ENCODE assay signal across 10 cellular contexts in genomic region chr17:44109312-44109630, GRCh38. TPM values are rescaled to one million over a fixed set of nuclear protein-coding genes. Genes with fewer than 3 reads are reported as not detected.
DNase-seq lines count a peak whose midpoint lies in the region; ATAC-seq, FAIRE-seq and TF ChIP-seq lines count a peak whose summit lies in the region.
"Had no signal": no experiment of that assay in that cellular context is flagged by ENCODE, and none has a peak within 500 bp of the region (broad histone marks: within the 10 kb centered on the region; RNA-seq: fewer than 3 reads in every experiment).

No MANE protein-coding gene starts in this region.

- peak overlapping the region; percentile 71 for H3K4me2 ChIP-seq in A549
- H3K4me2 ChIP-seq in PC-3 (ENCODE audit: low read length): no peak overlapping the region

- H3K9ac ChIP-seq in PC-3 (ENCODE audit: low read length): no peak overlapping the region

- H3K27me3 ChIP-seq in Peyer's patch (no peaks in the 10 kb centered on the region), psoas muscle (ENCODE audit: insufficient read depth in 3 of 3, low read length in 2 of 3) (no peaks in the 10 kb centered on the region), PC-3 (ENCODE audit: low read length) (no peaks in the 10 kb centered on the region)
- H3K27me3 ChIP-seq: neutrophil had no signal

- peaks cover 12% of the 10 kb centered on the region for H3K36me3 Mint-ChIP-seq in activated T-cell treated with anti-CD3 and anti-CD28 coated beads, Interleukin-2, amount 50 U/mL, for 24 hours (ENCODE audit: low read depth)
- peaks cover 3% of the 10 kb centered on the region for H3K36me3 Mint-ChIP-seq in activated CD4-positive, alpha-beta memory T cell treated with anti-CD3 and anti-CD28 coated beads, Interleukin-2, amount 10 ng/mL, durations not matched to agents 7 days and 5 days (ENCODE audit: low read depth)

- H3K9me3 ChIP-seq in A549 (no peaks in the 10 kb centered on the region), Peyer's patch (no peaks in the 10 kb centered on the region), psoas muscle (no peaks in the 10 kb centered on the region), PC-3 (ENCODE audit: low read length) (no peaks in the 10 kb centered on the region)
- H3K9me3 ChIP-seq: neutrophil had no signal

- peaks cover 0 to 12% (median 0%) of the 10 kb centered on the region in 3 donors for H3K36me3 ChIP-seq in Peyer's patch
- peaks cover 0 to 9% of the 10 kb centered on the region in 2 donors for H3K36me3 ChIP-seq in psoas muscle (ENCODE audit: insufficient read depth in 1 of 2, low read depth in 1 of 2)
- H3K36me3 ChIP-seq in PC-3 (ENCODE audit: low read depth, low read length): no peaks in the 10 kb centered on the region

- H3K27me3 Mint-ChIP-seq in activated T-cell treated with anti-CD3 and anti-CD28 coated beads, Interleukin-2, amount 50 U/mL, for 24 hours: no peaks in the 10 kb centered on the region
- H3K27me3 Mint-ChIP-seq in activated CD4-positive, alpha-beta memory T cell treated with anti-CD3 and anti-CD28 coated beads, Interleukin-2, amount 10 ng/mL, durations not matched to agents 7 days and 5 days: no peaks in the 10 kb centered on the region

- 66% methylated on average over 4 of the region's 4 CpGs for WGBS in A549 (ENCODE audit: missing lambda C conversion rate)
- WGBS in psoas muscle, 3 donors: 23 to 36% (median 25%) methylated on average over 4 of the region's 4 CpGs

- no peak for TF ChIP-seq POLR2A in A549 (IDR thresholded peaks at IDR 0.05; ENCODE audit: low read length)
- no peak for TF ChIP-seq POLR2A in Peyer's patch (IDR thresholded peaks at IDR 0.05)

- CTCF ChIA-PET in A549 (lab: Yijun Ruan, JAX): interaction anchor here (1.4 to 39.6 kb wide), 3 partner anchors 2 to 59 kb away, joined by 5 to 1202 read pairs (median 1202); partner anchors contain the start of gene HDAC5
- CTCF ChIA-PET in PC-3 (lab: Charles Lee): no interaction called here
- CTCF ChIA-PET in activated CD4-positive, alpha-beta memory T cell treated with anti-CD3 and anti-CD28 coated beads, Interleukin-2, amount 10 ng/mL, durations not matched to agents 7 days and 5 days (lab: Charles Lee): interaction anchor here (0.6 kb wide), 1 partner anchor 63 kb away, joined by 3 read pairs; no protein-coding TSS in a partner anchor

- TF ChIP-seq CTCF in A549 (IDR thresholded peaks at IDR 0.05) (no peak), Peyer's patch (IDR thresholded peaks at IDR 0.05) (no peak), foreskin fibroblast (IDR thresholded peaks at IDR 0.05; ENCODE audit: low read depth, low read length) (no peak), psoas muscle (IDR thresholded peaks at IDR 0.05) (no peak), PC-3 (conservative IDR thresholded peaks at IDR 0.05; ENCODE audit: low read depth, low read length) (no peak)

- TF ChIP-seq EP300 in A549 (IDR thresholded peaks at IDR 0.05): no peak

- H3K4me1 ChIP-seq in A549 (peaks cover 59% of the 10 kb centered on the region), Peyer's patch (peaks cover 9 to 46% (median 21%) of the 10 kb centered on the region in 4 donors), psoas muscle (peaks cover 98% of the 10 kb centered on the region), PC-3 (ENCODE audit: insufficient read depth, low read length) (peaks cover 20% of the 10 kb centered on the region)

- no peak for DNase-seq in A549 (ENCODE audit: low read depth in 1 of 2, low spot score in 1 of 2)
- DNase-seq in Peyer's patch: no peak
- DNase-seq in foreskin fibroblast: no peak
- no peak for DNase-seq in psoas muscle
- no peak for DNase-seq in PC-3
- no peak for DNase-seq in activated T-cell treated with anti-CD3 and anti-CD28 coated beads, Interleukin-2, amount 50 U/mL, for 24 hours
- DNase-seq in central memory CD4-positive, alpha-beta T cell: no peak
- no peak for DNase-seq in activated CD4-positive, alpha-beta memory T cell treated with anti-CD3 and anti-CD28 coated beads, Interleukin-2, amount 10 ng/mL, durations not matched to agents 7 days and 5 days
- DNase-seq: NCI-H2171 treated with DMSO at 0.1 percent for 48 hours had no signal

- H3K9me2 ChIP-seq in PC-3 (replicated peaks; ENCODE audit: low read length): no peaks in the 10 kb centered on the region

- no peaks in the 10 kb centered on the region for H3K79me2 ChIP-seq in PC-3 (ENCODE audit: low read length)

- BruUV-seq in PC-3 (replicated peaks; lab: Mats Ljungman, UMichigan): no TSS peak

- intact Hi-C loops in psoas muscle (cut with DNase I): loop anchor here in 1 of 2 donors (5.0 kb wide), 1 partner anchor 37 kb away; the partner anchor contains the start of gene G6PC3
- intact Hi-C loops in PC-3 (cut with micrococcal nuclease): no loop called here

- no peak overlapping the region for H2AFZ ChIP-seq in PC-3 (ENCODE audit: low read length)

- H3K27ac ChIP-seq in A549 (peak overlapping the region; percentile 65 to 86), Peyer's patch (peak overlapping the region; percentile 36 to 86 (median 60)), psoas muscle (peak overlapping the region; percentile 96), PC-3 (ENCODE audit: low read length) (no peak overlapping the region)
- H3K27ac ChIP-seq: neutrophil had no signal

- no peak for TF ChIP-seq RAD21 in A549 (conservative IDR thresholded peaks at IDR 0.05 in 1 of 2, IDR thresholded peaks at IDR 0.05 in 1 of 2)

- H3K4me3 ChIP-seq in A549 (no peak overlapping the region), Peyer's patch (no peak overlapping the region), foreskin fibroblast (ENCODE audit: low read depth in 1 of 2, low read length in 2 of 2) (peak overlapping the region; percentile 52 to 61), psoas muscle (peak overlapping the region; percentile 72), PC-3 (ENCODE audit: low read length) (no peak overlapping the region)

- POLR2A ChIA-PET in A549 (lab: Yijun Ruan, JAX) (interaction anchor here (1.0 to 6.8 kb wide), 5 partner anchors 13 to 77 kb away, joined by 4 to 50 read pairs (median 8); partner anchors contain the start of genes HDAC5 and TMUB2), PC-3 (lab: Charles Lee; ENCODE audit: unreplicated experiment) (no interaction called here)
- POLR2A ChIA-PET in activated CD4-positive, alpha-beta memory T cell treated with anti-CD3 and anti-CD28 coated beads, Interleukin-2, amount 10 ng/mL, durations not matched to agents 7 days and 5 days (lab: Charles Lee): interaction anchor here (1.6 kb wide), 1 partner anchor 13 kb away, joined by 8 read pairs; no protein-coding TSS in a partner anchor

- no peaks in the 10 kb centered on the region for H4K20me1 ChIP-seq in PC-3 (ENCODE audit: low read length)

- no peak; a peak in 1 of 6 replicates for ATAC-seq in A549
- no peak for ATAC-seq in psoas muscle
- no peak for ATAC-seq in PC-3

- no peaks in the 10 kb centered on the region for H3K9me3 Mint-ChIP-seq in activated T-cell treated with anti-CD3 and anti-CD28 coated beads, Interleukin-2, amount 50 U/mL, for 24 hours
- H3K9me3 Mint-ChIP-seq in activated CD4-positive, alpha-beta memory T cell treated with anti-CD3 and anti-CD28 coated beads, Interleukin-2, amount 10 ng/mL, durations not matched to agents 7 days and 5 days: no peaks in the 10 kb centered on the region

- no peaks in the 10 kb centered on the region for H3F3A ChIP-seq in PC-3 (ENCODE audit: low read length, unreplicated experiment)

- H3K27ac Mint-ChIP-seq in activated T-cell treated with anti-CD3 and anti-CD28 coated beads, Interleukin-2, amount 50 U/mL, for 24 hours: no peak overlapping the region
- H3K27ac Mint-ChIP-seq in activated CD4-positive, alpha-beta memory T cell treated with anti-CD3 and anti-CD28 coated beads, Interleukin-2, amount 10 ng/mL, durations not matched to agents 7 days and 5 days: no peak overlapping the region

- peaks cover 28% of the 10 kb centered on the region for H3K4me1 Mint-ChIP-seq in activated T-cell treated with anti-CD3 and anti-CD28 coated beads, Interleukin-2, amount 50 U/mL, for 24 hours (ENCODE audit: low read depth)
- H3K4me1 Mint-ChIP-seq in activated CD4-positive, alpha-beta memory T cell treated with anti-CD3 and anti-CD28 coated beads, Interleukin-2, amount 10 ng/mL, durations not matched to agents 7 days and 5 days: peaks cover 5% of the 10 kb centered on the region

- no peak for FAIRE-seq in A549 (lab: Jason Lieb, UNC)

- no peak overlapping the region for H3K4me3 Mint-ChIP-seq in activated T-cell treated with anti-CD3 and anti-CD28 coated beads, Interleukin-2, amount 50 U/mL, for 24 hours
- H3K4me3 Mint-ChIP-seq in activated CD4-positive, alpha-beta memory T cell treated with anti-CD3 and anti-CD28 coated beads, Interleukin-2, amount 10 ng/mL, durations not matched to agents 7 days and 5 days: no peak overlapping the region

RNA-seq across cellular contexts. Expression of gene HDAC5, which starts 14.2 kb away (rescaled TPM):
- 3.1 and 5.7 TPM in 2 replicates for polyA plus RNA-seq in A549 (2011; rRNA removed)
- polyA plus RNA-seq in A549 (2012; cell fraction: cytosol; rRNA removed): 1.9 and 3.7 TPM in 2 replicates
- polyA plus RNA-seq in A549 (2012; cell fraction: nucleus; rRNA removed): 11.9 and 12.9 TPM in 2 replicates
- 3.2 to 7.1 TPM (median 4.5 TPM) in 3 replicates for polyA plus RNA-seq in A549 (2017; fragmentation: RNase III; extraction: RNeasy Plus Mini Kit Qiagen cat#74134 plus additional on column Dnase treatment)
- polyA minus RNA-seq in A549 (2011; rRNA and poly(A)+ RNA removed): 8.4 and 11.0 TPM in 2 replicates
- total RNA-seq in Peyer's patch: 10 to 100 TPM; 42.4 to 71.0 (median 48.4) TPM
- total RNA-seq in psoas muscle: 10 to 100 TPM; 24.4 to 75.6 (median 61.2) TPM
- polyA plus RNA-seq in psoas muscle: 10 to 100 TPM in 2 of 3 donors, 1 to 10 TPM in 1; 8.8 to 35.8 (median 30.2) TPM
- total RNA-seq in PC-3 (2014; rRNA removed): 39.1 and 47.1 TPM in 2 replicates
- 10 to 100 TPM; 42.2 to 42.7 TPM for total RNA-seq in activated CD4-positive, alpha-beta memory T cell treated with anti-CD3 and anti-CD28 coated beads, Interleukin-2, amount 10 ng/mL, durations not matched to agents 7 days and 5 days

RNA-seq across cellular contexts. Expression of gene HROB, which starts 32.5 kb away (rescaled TPM):
- polyA plus RNA-seq in A549 (2011; rRNA removed) (5.4 and 5.6 TPM in 2 replicates), A549 (2017; fragmentation: RNase III; extraction: RNeasy Plus Mini Kit Qiagen cat#74134 plus additional on column Dnase treatment) (6.0 to 7.1 TPM (median 6.8 TPM) in 3 replicates), psoas muscle (under 1 TPM; 0.53 to 0.77 (median 0.65) TPM)
- 8.2 and 11.1 TPM in 2 replicates for polyA plus RNA-seq in A549 (2012; cell fraction: cytosol; rRNA removed)
- polyA plus RNA-seq in A549 (2012; cell fraction: nucleus; rRNA removed): 23.5 and 24.0 TPM in 2 replicates
- polyA minus RNA-seq in A549 (2011; rRNA and poly(A)+ RNA removed): 16.0 and 16.7 TPM in 2 replicates
- total RNA-seq in Peyer's patch (1 to 10 TPM in 3 of 4 donors, under 1 TPM in 1; 0.53 to 5.8 (median 1.6) TPM), psoas muscle (1 to 10 TPM in 1 of 4 donors, under 1 TPM in 3; 0.25 to 1.1 (median 0.39) TPM), PC-3 (2014; rRNA removed) (13.5 and 14.3 TPM in 2 replicates)
- 10 to 100 TPM; 13.4 to 13.5 TPM for total RNA-seq in activated CD4-positive, alpha-beta memory T cell treated with anti-CD3 and anti-CD28 coated beads, Interleukin-2, amount 10 ng/mL, durations not matched to agents 7 days and 5 days

RNA-seq across cellular contexts. Expression of gene G6PC3, which starts 38.7 kb away (rescaled TPM):
- 104 TPM in 2 replicates for polyA plus RNA-seq in A549 (2011; rRNA removed)
- 216 and 285 TPM in 2 replicates for polyA plus RNA-seq in A549 (2012; cell fraction: cytosol; rRNA removed)
- 173 and 235 TPM in 2 replicates for polyA plus RNA-seq in A549 (2012; cell fraction: nucleus; rRNA removed)
- polyA plus RNA-seq in A549 (2017; fragmentation: RNase III; extraction: RNeasy Plus Mini Kit Qiagen cat#74134 plus additional on column Dnase treatment): 122 to 130 TPM (median 128 TPM) in 3 replicates
- 147 and 151 TPM in 2 replicates for polyA minus RNA-seq in A549 (2011; rRNA and poly(A)+ RNA removed)
- total RNA-seq in Peyer's patch: 10 to 100 TPM in 3 of 4 donors, 1 to 10 TPM in 1; 8.3 to 48.9 (median 33.8) TPM
- 10 to 100 TPM; 27.7 to 43.3 (median 37.6) TPM for total RNA-seq in psoas muscle
- polyA plus RNA-seq in psoas muscle: 10 to 100 TPM; 43.9 to 72.9 (median 61.0) TPM
- 60.1 and 69.5 TPM in 2 replicates for total RNA-seq in PC-3 (2014; rRNA removed)
- 10 to 100 TPM; 19.3 to 19.9 TPM for total RNA-seq in activated CD4-positive, alpha-beta memory T cell treated with anti-CD3 and anti-CD28 coated beads, Interleukin-2, amount 10 ng/mL, durations not matched to agents 7 days and 5 days

RNA-seq across cellular contexts. Expression of gene LSM12, which starts 42.8 kb away (rescaled TPM):
- polyA plus RNA-seq in A549 (2011; rRNA removed) (64.9 and 75.0 TPM in 2 replicates), A549 (2017; fragmentation: RNase III; extraction: RNeasy Plus Mini Kit Qiagen cat#74134 plus additional on column Dnase treatment) (42.4 to 43.9 TPM (median 43.1 TPM) in 3 replicates), psoas muscle (10 to 100 TPM; 42.7 to 52.9 (median 47.9) TPM)
- polyA plus RNA-seq in A549 (2012; cell fraction: cytosol; rRNA removed): 33.6 and 38.9 TPM in 2 replicates
- 15.7 and 19.4 TPM in 2 replicates for polyA plus RNA-seq in A549 (2012; cell fraction: nucleus; rRNA removed)
- polyA minus RNA-seq in A549 (2011; rRNA and poly(A)+ RNA removed): 72.8 and 73.5 TPM in 2 replicates
- total RNA-seq in Peyer's patch (10 to 100 TPM; 10.7 to 28.4 (median 26.1) TPM), psoas muscle (10 to 100 TPM; 39.6 to 65.9 (median 52.9) TPM), PC-3 (2014; rRNA removed) (118 and 123 TPM in 2 replicates)
- total RNA-seq in activated CD4-positive, alpha-beta memory T cell treated with anti-CD3 and anti-CD28 coated beads, Interleukin-2, amount 10 ng/mL, durations not matched to agents 7 days and 5 days: 10 to 100 TPM; 61.1 to 62.8 TPM

Comparison
In these comparisons a context has a peak if more than half of its experiments do, and no peak if none do; other contexts are left out.
1. H3K4me3 ChIP-seq: peak in foreskin fibroblast (2 of 2) and psoas muscle (single experiment); none in A549 (single experiment), Peyer's patch (0 of 4) and PC-3 (single experiment).